ENCODE assay signal across 11 cellular contexts in the genomic region with DNA sequence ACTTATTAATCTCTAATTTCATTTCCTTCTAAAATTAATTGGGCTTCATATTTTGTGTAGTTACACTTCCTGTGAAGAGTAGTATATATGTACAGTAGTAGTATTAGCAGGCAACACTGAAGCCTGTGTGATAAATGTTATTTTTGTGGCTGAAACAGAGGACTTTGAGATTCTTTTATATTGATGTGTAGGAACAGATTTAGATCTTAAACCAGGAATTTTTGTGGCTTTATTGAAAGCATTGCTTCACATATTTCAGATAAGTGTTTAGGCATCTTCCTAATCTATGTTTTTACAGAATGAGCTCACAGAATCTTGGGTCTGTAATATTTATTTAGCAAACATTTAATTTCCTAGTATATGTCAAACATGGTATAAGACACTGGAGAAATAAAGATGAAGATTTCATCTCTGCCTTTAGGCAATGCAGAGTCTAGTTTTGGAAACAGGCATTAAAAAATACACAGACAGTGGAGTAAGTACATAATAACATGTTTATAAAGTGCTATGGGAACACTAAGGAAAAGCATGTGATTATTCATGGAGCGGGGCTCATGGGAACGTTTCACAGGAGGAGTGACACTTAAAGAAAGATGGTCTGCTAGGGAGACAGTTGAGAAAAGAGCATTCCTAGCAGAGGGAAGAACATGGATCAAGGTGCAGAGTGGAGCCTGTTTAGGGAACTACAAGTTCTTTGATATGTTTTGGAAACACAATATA. TPM values are rescaled to one million over a fixed set of nuclear protein-coding genes. Genes with fewer than 3 reads are reported as not detected.
DNase-seq lines count a peak whose midpoint lies in the region; ATAC-seq and TF ChIP-seq lines count a peak whose summit lies in the region.
"Had no signal": no experiment of that assay in that cellular context is flagged by ENCODE, and none has a peak within 500 bp of the region (broad histone marks: within the 10 kb centered on the region; RNA-seq: fewer than 3 reads in every experiment).

No MANE protein-coding gene starts in this region.

- H3K4me3 ChIP-seq in cardiac fibroblast (replicated peaks in 1 of 2; ENCODE audit: low read depth in 2 of 2, low read length in 2 of 2) (no peak overlapping the region), BE2C (ENCODE audit: low read depth, low read length) (no peak overlapping the region)

- ATAC-seq in T-helper 17 cell, result no peak
- ATAC-seq: activated T-cell treated with anti-CD3 and anti-CD28 coated beads, Interleukin-2, amount 50 U/mL, for 72 hours had no signal

- H3K9me3 ChIP-seq in BE2C, result no peaks in the 10 kb centered on the region
- no peaks in the 10 kb centered on the region for H3K9me3 ChIP-seq in T-helper 17 cell (ENCODE audit: control insufficient read depth, low read length, poor library complexity, severe bottlenecking)

- POLR2A ChIA-PET in RWPE1 (lab: Yijun Ruan, JAX; ENCODE audit: low non-redundant PET), result no interaction called here

- no peak overlapping the region for H3K4me3 Mint-ChIP-seq in T-helper 17 cell
- H3K4me3 Mint-ChIP-seq: activated T-cell treated with anti-CD3 and anti-CD28 coated beads, Interleukin-2, amount 50 U/mL, for 72 hours had no signal

- no peaks in the 10 kb centered on the region for H3K27me3 Mint-ChIP-seq in T-helper 17 cell

- no peaks in the 10 kb centered on the region for H3K27me3 ChIP-seq in BE2C

- H3K27ac ChIP-seq in temporal lobe (ENCODE audit: low read depth, low read length) (peak overlapping the region; percentile 28), RWPE1 (no peak overlapping the region)
- H3K27ac ChIP-seq: epithelial cell of prostate had no signal

- H3K4me1 ChIP-seq in BE2C, result no peaks in the 10 kb centered on the region

- no peak for TF ChIP-seq CTCF in cardiac fibroblast (IDR thresholded peaks at IDR 0.05; ENCODE audit: low read depth, low read length)
- no peak for TF ChIP-seq CTCF in BE2C (IDR thresholded peaks at IDR 0.05; ENCODE audit: low read depth, low read length)
- TF ChIP-seq CTCF in RWPE1 (conservative IDR thresholded peaks at IDR 0.05; ENCODE audit: low read depth), result no peak

- H3K4me1 Mint-ChIP-seq in T-helper 17 cell, result peaks cover 13% of the 10 kb centered on the region

- CTCF ChIA-PET in RWPE1 (lab: Yijun Ruan, JAX), result no interaction called here

- peaks cover 7% of the 10 kb centered on the region for H3K36me3 Mint-ChIP-seq in T-helper 17 cell (ENCODE audit: low read depth)

- no peak overlapping the region for H3K27ac Mint-ChIP-seq in T-helper 17 cell

- H3K36me3 ChIP-seq in BE2C, result no peaks in the 10 kb centered on the region

- DNase-seq in M059J (ENCODE audit: low read depth) (peak; percentile 69), cardiac fibroblast (ENCODE audit: low read depth in 2 of 2) (peak; percentile 81 to 85), kidney glomerular epithelial cell (lab: John Stamatoyannopoulos, UW) (peak; percentile 6), BE2C (no peak), RWPE1 (ENCODE audit: low spot score) (no peak), T-helper 17 cell (no peak)
- DNase-seq in stimulated activated CD4-positive, alpha-beta T cell treated with anti-CD3 and anti-CD28 coated beads, Interleukin-4, amount 100 ng/mL, for 24 hours, result no peak
- DNase-seq: activated T-cell treated with anti-CD3 and anti-CD28 coated beads, Interleukin-2, amount 50 U/mL, for 72 hours; NCI-H1436 treated with DMSO at 0.1 percent for 48 hours had no signal

RNA-seq across cellular contexts. Expression of gene MIGA1, which starts 52.7 kb away (rescaled TPM):
- total RNA-seq in M059J (2014; rRNA removed; shearing (Covaris generic)), result 13.1 and 15.7 TPM in 2 replicates
- 17.9 TPM for total RNA-seq in temporal lobe
- polyA plus RNA-seq in BE2C (2012; ENCODE audit: insufficient read depth, insufficient read length, low read depth), result 2.8 TPM
- total RNA-seq in T-helper 17 cell, result 10 to 100 TPM; 11.8 to 14.7 TPM

RNA-seq across cellular contexts. Expression of gene NEXN, which starts 56.3 kb away (rescaled TPM):
- total RNA-seq in M059J (2014; rRNA removed; shearing (Covaris generic)), result 6.0 and 10.4 TPM in 2 replicates
- 0.49 TPM for total RNA-seq in temporal lobe
- polyA plus RNA-seq in BE2C (2012; ENCODE audit: insufficient read depth, insufficient read length, low read depth), result 0.34 TPM
- 1 to 10 TPM in 1 of 2 donors, under 1 TPM in 1; 0.90 to 4.5 TPM for total RNA-seq in T-helper 17 cell

Comparison
In these comparisons a context has a peak if more than half of its experiments do, and no peak if none do; other contexts are left out.
1. DNase-seq: peak in M059J (single experiment), cardiac fibroblast (2 of 2) and kidney glomerular epithelial cell (single experiment); none in BE2C (single experiment), stimulated activated CD4-positive, alpha-beta T cell treated with anti-CD3 and anti-CD28 coated beads, Interleukin-4, amount 100 ng/mL, for 24 hours (single experiment), RWPE1 (single experiment) and T-helper 17 cell (0 of 3).